12 cellular contexts compared by ENCODE assay signal in the genomic region with DNA sequence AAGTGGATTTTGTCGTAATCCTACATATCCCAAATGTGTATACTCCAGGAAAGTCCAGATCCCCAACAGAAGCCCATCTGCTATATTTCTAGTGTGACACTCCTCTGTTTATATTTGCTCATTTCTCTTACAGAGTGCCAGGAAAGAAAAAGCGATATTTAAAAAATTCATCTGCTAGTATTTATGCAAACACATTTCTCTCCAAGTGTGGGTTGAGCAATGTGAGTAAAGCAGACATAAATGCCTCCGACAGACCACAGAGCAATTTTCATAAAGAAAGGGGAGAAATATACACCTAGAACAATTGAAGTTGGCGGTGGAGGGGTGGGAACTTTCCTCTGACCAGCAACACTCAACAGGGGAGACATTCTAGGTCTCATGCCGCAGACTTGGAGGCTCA. TPM values are rescaled to one million over a fixed set of nuclear protein-coding genes. Genes with fewer than 3 reads are reported as not detected.
DNase-seq lines count a peak whose midpoint lies in the region; ATAC-seq and TF ChIP-seq lines count a peak whose summit lies in the region.
"Had no signal": no experiment of that assay in that cellular context is flagged by ENCODE, and none has a peak within 500 bp of the region (broad histone marks: within the 10 kb centered on the region; RNA-seq: fewer than 3 reads in every experiment).

No MANE protein-coding gene starts in this region.

- no peaks in the 10 kb centered on the region for H3K27me3 Mint-ChIP-seq in stimulated activated naive CD8-positive, alpha-beta T cell treated with anti-CD3 and anti-CD28 coated beads, Interleukin-15, Interleukin-2, amounts not matched to agents 100 ng/mL and 50 ng/mL, for 24 hours
- no peaks in the 10 kb centered on the region for H3K27me3 Mint-ChIP-seq in activated naive CD8-positive, alpha-beta T cell
- H3K27me3 Mint-ChIP-seq in osteocyte (ENCODE audit: unreplicated experiment), result peaks cover 20% of the 10 kb centered on the region

- H3K27me3 ChIP-seq in left lung, result no peaks in the 10 kb centered on the region
- H3K27me3 ChIP-seq: uterus had no signal

- H3K27ac Mint-ChIP-seq in stimulated activated naive CD8-positive, alpha-beta T cell treated with anti-CD3 and anti-CD28 coated beads, Interleukin-15, Interleukin-2, amounts not matched to agents 100 ng/mL and 50 ng/mL, for 24 hours, result peak overlapping the region; percentile 50
- H3K27ac Mint-ChIP-seq in activated naive CD8-positive, alpha-beta T cell, result peak overlapping the region; percentile 96
- H3K27ac Mint-ChIP-seq in osteocyte (ENCODE audit: unreplicated experiment), result no peak overlapping the region

- H3K36me3 Mint-ChIP-seq in stimulated activated naive CD8-positive, alpha-beta T cell treated with anti-CD3 and anti-CD28 coated beads, Interleukin-15, Interleukin-2, amounts not matched to agents 100 ng/mL and 50 ng/mL, for 24 hours (ENCODE audit: low read depth), result peaks cover 4% of the 10 kb centered on the region
- no peaks in the 10 kb centered on the region for H3K36me3 Mint-ChIP-seq in activated naive CD8-positive, alpha-beta T cell
- H3K36me3 Mint-ChIP-seq in osteocyte (ENCODE audit: unreplicated experiment), result no peaks in the 10 kb centered on the region

- H3K4me1 Mint-ChIP-seq in stimulated activated naive CD8-positive, alpha-beta T cell treated with anti-CD3 and anti-CD28 coated beads, Interleukin-15, Interleukin-2, amounts not matched to agents 100 ng/mL and 50 ng/mL, for 24 hours (ENCODE audit: low read depth), result peaks cover 100% of the 10 kb centered on the region
- H3K4me1 Mint-ChIP-seq in activated naive CD8-positive, alpha-beta T cell (ENCODE audit: low read depth), result peaks cover 97% of the 10 kb centered on the region
- H3K4me1 Mint-ChIP-seq in osteocyte (ENCODE audit: unreplicated experiment), result peaks cover 13% of the 10 kb centered on the region

- H3K9me3 Mint-ChIP-seq in stimulated activated naive CD8-positive, alpha-beta T cell treated with anti-CD3 and anti-CD28 coated beads, Interleukin-15, Interleukin-2, amounts not matched to agents 100 ng/mL and 50 ng/mL, for 24 hours, result no peaks in the 10 kb centered on the region
- no peaks in the 10 kb centered on the region for H3K9me3 Mint-ChIP-seq in activated naive CD8-positive, alpha-beta T cell (ENCODE audit: low read depth)
- H3K9me3 Mint-ChIP-seq in osteocyte (ENCODE audit: unreplicated experiment), result no peaks in the 10 kb centered on the region

- H3K27ac ChIP-seq in left lung (peak overlapping the region; percentile 37 to 40), coronary artery (no peak overlapping the region)
- H3K27ac ChIP-seq: uterus had no signal

- intact Hi-C loops in left lung (cut with DNase I), result no loop called here

- TF ChIP-seq CTCF in left lung (IDR thresholded peaks at IDR 0.05), result no peak
- TF ChIP-seq CTCF in coronary artery (IDR thresholded peaks at IDR 0.05), result no peak
- no peak for TF ChIP-seq CTCF in osteocyte (IDR thresholded peaks at IDR 0.05)

- no peak for ATAC-seq in stimulated activated naive CD8-positive, alpha-beta T cell treated with anti-CD3 and anti-CD28 coated beads, Interleukin-15, Interleukin-2, amounts not matched to agents 100 U/mL and 50 U/mL, for 24 hours
- ATAC-seq in left lung (peak; percentile 10), GM19463 (IDR thresholded peaks at IDR 0.05; ENCODE audit: unreplicated experiment) (no peak)

- peaks cover 24 to 56% of the 10 kb centered on the region in 2 donors for H3K4me1 ChIP-seq in left lung

- no peaks in the 10 kb centered on the region for H3K36me3 ChIP-seq in left lung
- H3K36me3 ChIP-seq: uterus had no signal

- H3K4me3 ChIP-seq in left lung, result no peak overlapping the region
- H3K4me3 ChIP-seq in coronary artery, result no peak overlapping the region
- H3K4me3 ChIP-seq: lung, uterus had no signal

- no peak for DNase-seq in stimulated activated naive CD8-positive, alpha-beta T cell treated with anti-CD3 and anti-CD28 coated beads, Interleukin-15, Interleukin-2, amounts not matched to agents 100 U/mL and 50 U/mL, for 24 hours
- DNase-seq in left lung, result no peak
- no peak for DNase-seq in coronary artery (ENCODE audit: low spot score)
- DNase-seq in NOMO-1 (lab: John Stamatoyannopoulos, UW; ENCODE audit: unreplicated experiment in 2 of 2), result no peak
- no peak for DNase-seq in osteocyte (ENCODE audit: extremely low spot score, unreplicated experiment)
- DNase-seq: DMS79 treated with DMSO at 0.1 percent for 48 hours, H7, uterus had no signal

- no peaks in the 10 kb centered on the region for H3K9me3 ChIP-seq in left lung
- H3K9me3 ChIP-seq: uterus had no signal

- H3K4me3 Mint-ChIP-seq in stimulated activated naive CD8-positive, alpha-beta T cell treated with anti-CD3 and anti-CD28 coated beads, Interleukin-15, Interleukin-2, amounts not matched to agents 100 ng/mL and 50 ng/mL, for 24 hours, result peak overlapping the region; percentile 21
- H3K4me3 Mint-ChIP-seq in activated naive CD8-positive, alpha-beta T cell, result peak overlapping the region; percentile 70
- no peak overlapping the region for H3K4me3 Mint-ChIP-seq in osteocyte (ENCODE audit: unreplicated experiment)

RNA-seq across cellular contexts. Expression of a gene that starts 22.2 kb away (rescaled TPM):
- 100 to 1,000 TPM; 102 to 121 TPM for total RNA-seq in left lung
- total RNA-seq in osteocyte, result 48.3 and 51.0 TPM in 2 replicates

Comparison
In these comparisons a context has a peak if more than half of its experiments do, and no peak if none do; other contexts are left out.
1. H3K27ac ChIP-seq: peak in left lung (2 of 2); none in coronary artery (0 of 2).